Comparison of ENCODE assay signal across 24 cellular contexts in the genomic region with DNA sequence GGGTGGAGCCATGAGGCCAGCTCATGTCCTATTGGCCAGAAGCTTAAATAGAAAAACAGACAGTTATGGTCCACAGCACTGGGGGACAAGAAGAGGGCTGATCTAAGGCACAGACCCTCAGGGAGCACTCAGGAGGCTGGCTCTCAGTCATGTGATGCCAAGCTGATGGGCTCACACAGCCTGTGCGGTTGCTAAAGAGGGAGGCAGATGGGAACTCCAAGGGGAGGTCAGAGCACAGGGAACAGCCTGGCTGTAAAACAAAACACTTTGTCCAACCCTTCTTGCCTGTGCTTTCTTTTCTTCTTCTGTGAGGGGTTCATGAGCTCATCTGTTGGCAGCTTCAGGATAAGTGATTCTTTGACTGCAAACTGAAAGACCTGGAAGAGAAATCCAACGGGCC. TPM values are rescaled to one million over a fixed set of nuclear protein-coding genes. Genes with fewer than 3 reads are reported as not detected.
"Had no signal": no experiment of that assay in that cellular context is flagged by ENCODE, and none has a peak within 500 bp of the region (broad histone marks: within the 10 kb centered on the region; RNA-seq: fewer than 3 reads in every experiment).

No MANE protein-coding gene starts in this region.

- ATAC-seq: body of pancreas; esophagus mucosa; gastroesophageal sphincter; heart left ventricle; left cardiac atrium; mucosa of descending colon; stimulated activated naive B cell treated with anti-CD40 and anti-IgM and Interleukin-4, amounts not matched to agents 10 μg/mL and 1 μg/mL and 100 μg/mL, for 72 hours; WTC11 had no signal

- DNase-seq: activated gamma-delta T cell treated with Interleukin-2 at 50 U/mL for 16 hours; activated T-cell treated with anti-CD3 and anti-CD28 coated beads, Interleukin-2, amount 50 U/mL, for 1 hour; anterior cingulate cortex; body of pancreas; dermis blood vessel endothelial cell; effector memory CD4-positive, alpha-beta T cell; heart left ventricle; islet precursor cell; left cardiac atrium; mesenchymal stem cell; mucosa of descending colon; sigmoid colon; stimulated activated CD4-positive, alpha-beta T cell treated with anti-CD3 and anti-CD28 coated beads, Interleukin-15, amount 100 ng/mL, for 24 hours; stimulated activated CD4-positive, alpha-beta T cell treated with anti-CD3 and anti-CD28 coated beads, Interleukin-2, amount 100 ng/mL, for 48 hours; stimulated activated CD8-positive, alpha-beta memory T cell treated with anti-CD3 and anti-CD28 coated beads, Interleukin-4, amount 100 ng/mL, for 48 hours; stimulated activated naive B cell treated with anti-CD40 and anti-IgM and Interleukin-4, amounts not matched to agents 10 μg/mL and 1 μg/mL and 100 μg/mL, for 72 hours; T-helper 9 cell; testis; trophoblast cell; uterus had no signal

- H3K4me3 ChIP-seq: body of pancreas, gastroesophageal sphincter, heart left ventricle, mucosa of descending colon, sigmoid colon, smooth muscle cell, testis, uterus had no signal

RNA-seq across cellular contexts. Expression of a gene that starts 27.9 kb away (rescaled TPM):
- total RNA-seq: esophagus mucosa had no signal
